ENCODE assay signal across 1 cellular context in genomic region chr11:3164540-3165151, GRCh38.
TF ChIP-seq lines count a peak whose summit lies in the region.

No MANE protein-coding gene starts in this region.

TF ChIP-seq in endothelial cell of umbilical vein, 7 proteins besides CTCF, POLR2A, EP300 and RAD21:
- TF ChIP-seq FOS (IDR thresholded peaks at IDR 0.05; ENCODE audit: borderline replicate concordance, insufficient read depth, low read length) (no peak), EZH2 (IDR thresholded peaks at IDR 0.05; ENCODE audit: borderline replicate concordance, low read depth, low read length, severe bottlenecking) (no peak), GATA2 (IDR thresholded peaks at IDR 0.05; ENCODE audit: insufficient read depth, insufficient read length, low read depth, low read length) (no peak)
